Comparison of ENCODE assay signal across 30 cellular contexts in genomic region chr14:59490756-59491155, GRCh38.
"Had no signal": no experiment of that assay in that cellular context is flagged by ENCODE, and none has a peak within 500 bp of the region (broad histone marks: within the 10 kb centered on the region; RNA-seq: fewer than 3 reads in every experiment).

No MANE protein-coding gene starts in this region.

- H3K27me3 Mint-ChIP-seq: naive B cell; stimulated activated memory B cell treated with anti-CD40 and anti-IgM and Interleukin-4, amounts not matched to agents 10 μg/mL and 1 μg/mL and 100 μg/mL, for 72 hours; stimulated activated naive CD8-positive, alpha-beta T cell treated with anti-CD3 and anti-CD28 coated beads, Interleukin-15, amount 100 ng/mL, for 72 hours; type B pancreatic cell had no signal

- H3K9me3 ChIP-seq: body of pancreas, gastroesophageal sphincter, ovary, psoas muscle, uterus had no signal

- H3K4me3 Mint-ChIP-seq: activated T-cell treated with anti-CD3 and anti-CD28 coated beads, Interleukin-2, amount 50 U/mL, for 72 hours; mesothelial cell of epicardium; naive B cell; stimulated activated memory B cell treated with anti-CD40 and anti-IgM and Interleukin-4, amounts not matched to agents 10 μg/mL and 1 μg/mL and 100 μg/mL, for 72 hours; stimulated activated naive CD8-positive, alpha-beta T cell treated with anti-CD3 and anti-CD28 coated beads, Interleukin-15, amount 100 ng/mL, for 72 hours; T-helper 1 cell treated with Interleukin-12 subunit alpha and Interleukin-12 subunit beta and Interleukin-4 antibody, amounts not matched to agents 30 μg/mL and 1 μg/mL, for 36 hours; type B pancreatic cell had no signal

- DNase-seq: activated CD4-positive, alpha-beta T cell treated with anti-CD3 and anti-CD28 coated beads for 48 hours; activated CD4-positive, alpha-beta T cell treated with anti-CD3 and anti-CD28 coated beads, Interleukin-2, amount 50 U/mL, for 48 hours; activated effector memory CD4-positive, alpha-beta T cell treated with Interleukin-2 at 50 U/mL for 16 hours; activated naive CD4-positive, alpha-beta T cell treated with Interleukin-2 at 50 U/mL for 16 hours; activated T-cell treated with anti-CD3 and anti-CD28 coated beads, Interleukin-2, amount 50 U/mL, for 72 hours; anterior cingulate cortex; body of pancreas; effector CD8-positive, alpha-beta T cell; hippocampal formation; kidney; left colon; mammary epithelial cell; naive B cell; ovary; psoas muscle; stimulated activated CD4-positive, alpha-beta T cell treated with anti-CD3 and anti-CD28 coated beads, Interleukin-1b, Interleukin-23, amount 100 ng/mL, for 48 hours; stimulated activated CD4-positive, alpha-beta T cell treated with anti-CD3 and anti-CD28 coated beads, Interleukin-4, amount 100 ng/mL, for 4 hours; stimulated activated CD8-positive, alpha-beta memory T cell treated with anti-CD3 and anti-CD28 coated beads, Interleukin-4, amount 100 ng/mL, for 48 hours; stimulated activated naive CD8-positive, alpha-beta T cell treated with anti-CD3 and anti-CD28 coated beads, Interleukin-15, amount 100 ng/mL, for 72 hours; substantia nigra; T1000; uterus; WERI-Rb-1 had no signal

- H3K9me3 Mint-ChIP-seq: activated T-cell treated with anti-CD3 and anti-CD28 coated beads, Interleukin-2, amount 50 U/mL, for 72 hours; mesothelial cell of epicardium; stimulated activated memory B cell treated with anti-CD40 and anti-IgM and Interleukin-4, amounts not matched to agents 10 μg/mL and 1 μg/mL and 100 μg/mL, for 72 hours; stimulated activated naive CD8-positive, alpha-beta T cell treated with anti-CD3 and anti-CD28 coated beads, Interleukin-15, amount 100 ng/mL, for 72 hours; T-helper 1 cell treated with Interleukin-12 subunit alpha and Interleukin-12 subunit beta and Interleukin-4 antibody, amounts not matched to agents 30 μg/mL and 1 μg/mL, for 36 hours; type B pancreatic cell had no signal

- H3K4me3 ChIP-seq: body of pancreas, gastroesophageal sphincter, ovary, psoas muscle, smooth muscle cell, uterus had no signal

- ATAC-seq: activated CD4-positive, CD25-positive, alpha-beta regulatory T cell treated with anti-CD3 and anti-CD28 coated beads, Interleukin-2, amount 50 U/mL, for 24 hours; activated T-cell treated with anti-CD3 and anti-CD28 coated beads, Interleukin-2, amount 50 U/mL, for 72 hours; body of pancreas; gastroesophageal sphincter; left colon; psoas muscle; stimulated activated memory B cell treated with anti-CD40 and anti-IgM and Interleukin-4, amounts not matched to agents 10 μg/mL and 1 μg/mL and 100 μg/mL, for 72 hours; stimulated activated naive CD8-positive, alpha-beta T cell treated with anti-CD3 and anti-CD28 coated beads, Interleukin-15, amount 100 ng/mL, for 72 hours had no signal

- H3K27ac Mint-ChIP-seq: activated T-cell treated with anti-CD3 and anti-CD28 coated beads, Interleukin-2, amount 50 U/mL, for 72 hours; mesothelial cell of epicardium; stimulated activated memory B cell treated with anti-CD40 and anti-IgM and Interleukin-4, amounts not matched to agents 10 μg/mL and 1 μg/mL and 100 μg/mL, for 72 hours; stimulated activated naive CD8-positive, alpha-beta T cell treated with anti-CD3 and anti-CD28 coated beads, Interleukin-15, amount 100 ng/mL, for 72 hours; T-helper 1 cell treated with Interleukin-12 subunit alpha and Interleukin-12 subunit beta and Interleukin-4 antibody, amounts not matched to agents 30 μg/mL and 1 μg/mL, for 36 hours; type B pancreatic cell had no signal

- H3K36me3 ChIP-seq: ovary, uterus had no signal

- H3K27me3 ChIP-seq: body of pancreas, gastroesophageal sphincter, ovary, uterus had no signal

- H3K4me1 ChIP-seq: uterus had no signal

- H3K27ac ChIP-seq: body of pancreas, gastroesophageal sphincter, ovary, psoas muscle, uterus, WERI-Rb-1 had no signal

- H3K4me2 ChIP-seq: smooth muscle cell had no signal
